Comparison of ENCODE assay signal across 9 cellular contexts in genomic region chr17:74873036-74873873, GRCh38. TPM values are rescaled to one million over a fixed set of nuclear protein-coding genes. Genes with fewer than 3 reads are reported as not detected.
DNase-seq lines count a peak whose midpoint lies in the region; ATAC-seq, FAIRE-seq and TF ChIP-seq lines count a peak whose summit lies in the region.
"Had no signal": no experiment of that assay in that cellular context is flagged by ENCODE, and none has a peak within 500 bp of the region (broad histone marks: within the 10 kb centered on the region; RNA-seq: fewer than 3 reads in every experiment).

No MANE protein-coding gene starts in this region.

- TF ChIP-seq CTCF in BE2C (IDR thresholded peaks at IDR 0.05; ENCODE audit: low read depth, low read length) = no peak
- TF ChIP-seq CTCF in kidney epithelial cell (IDR thresholded peaks at IDR 0.05; ENCODE audit: insufficient read depth, low read length, poor library complexity, severe bottlenecking) = no peak

- no peaks in the 10 kb centered on the region for H3K9me3 Mint-ChIP-seq in activated CD4-positive, alpha-beta T cell treated with anti-CD3 and anti-CD28 coated beads for 36 hours (ENCODE audit: low read depth)

- H3K4me3 Mint-ChIP-seq in activated CD4-positive, alpha-beta T cell treated with anti-CD3 and anti-CD28 coated beads for 36 hours = peak overlapping the region; percentile 88

- H3K4me1 Mint-ChIP-seq in activated CD4-positive, alpha-beta T cell treated with anti-CD3 and anti-CD28 coated beads for 36 hours = peaks cover 22% of the 10 kb centered on the region

- no peaks in the 10 kb centered on the region for H3K36me3 Mint-ChIP-seq in activated CD4-positive, alpha-beta T cell treated with anti-CD3 and anti-CD28 coated beads for 36 hours (ENCODE audit: low read depth)

- intact Hi-C loops in activated CD4-positive, alpha-beta T cell treated with anti-CD3 and anti-CD28 coated beads for 36 hours (cut with DNase I, micrococcal nuclease) = loop anchor here (1.0 to 5.0 kb wide), 19 partner anchors 21 to 1561 kb away; partner anchors contain the start of genes NHERF1 (in 2 of the 2), ATP5PD (in 1 of the 2), CDC42EP4 (in 1 of the 2) and CDR2L (in 1 of the 2)

- no peaks in the 10 kb centered on the region for H3K27me3 ChIP-seq in BE2C
- H3K27me3 ChIP-seq in kidney epithelial cell (ENCODE audit: control insufficient read depth, insufficient read depth, low read length) = peaks cover 4% of the 10 kb centered on the region

- CTCF ChIA-PET in activated CD4-positive, alpha-beta T cell treated with anti-CD3 and anti-CD28 coated beads for 36 hours (lab: Charles Lee) = interaction anchor here (0.6 to 7.6 kb wide), 19 partner anchors 11 to 501 kb away, joined by 3 to 76 read pairs (median 4); partner anchors contain the start of genes GRIN2C and SLC25A19

- H3K4me3 ChIP-seq in BE2C (ENCODE audit: low read depth, low read length) (peak overlapping the region; percentile 75), kidney epithelial cell (ENCODE audit: low read depth, low read length) (peak overlapping the region; percentile 72)

- no peaks in the 10 kb centered on the region for H3K9me3 ChIP-seq in BE2C

- peak overlapping the region; percentile 98 for H3K27ac Mint-ChIP-seq in activated CD4-positive, alpha-beta T cell treated with anti-CD3 and anti-CD28 coated beads for 36 hours

- H3K27me3 Mint-ChIP-seq in activated CD4-positive, alpha-beta T cell treated with anti-CD3 and anti-CD28 coated beads for 36 hours = no peaks in the 10 kb centered on the region

- peak overlapping the region; percentile 92 for H3K27ac ChIP-seq in cingulate gyrus (ENCODE audit: low read depth, low read length)

- peak; percentile 93 for FAIRE-seq in GM19239 (lab: Jason Lieb, UNC)

- peaks cover 4% of the 10 kb centered on the region for H3K4me1 ChIP-seq in BE2C

- H3K36me3 ChIP-seq in BE2C (no peaks in the 10 kb centered on the region), kidney epithelial cell (ENCODE audit: control insufficient read depth, insufficient read depth, low read length) (no peaks in the 10 kb centered on the region)

- ATAC-seq in HG03442 (IDR thresholded peaks at IDR 0.05; ENCODE audit: unreplicated experiment) = peak; percentile 84
- peak; percentile 97 for ATAC-seq in activated CD4-positive, alpha-beta T cell treated with anti-CD3 and anti-CD28 coated beads for 36 hours

- POLR2A ChIA-PET in activated CD4-positive, alpha-beta T cell treated with anti-CD3 and anti-CD28 coated beads for 36 hours (lab: Charles Lee) = interaction anchor here (0.5 to 1.7 kb wide), 12 partner anchors 11 to 1688 kb away, joined by 3 to 11 read pairs (median 4); partner anchors contain the start of genes CDR2L and HID1

- DNase-seq in BE2C = peak; percentile 99
- peak; percentile 98 for DNase-seq in GM19239 (ENCODE audit: insufficient read length, low spot score)
- peak; percentile 99 for DNase-seq in NCI-H510A treated with DMSO at 0.1 percent for 48 hours (lab: John Stamatoyannopoulos, UW)
- peak; percentile 100 for DNase-seq in activated CD4-positive, alpha-beta T cell treated with anti-CD3 and anti-CD28 coated beads for 36 hours
- peak; percentile 99 for DNase-seq in kidney epithelial cell (ENCODE audit: low read depth)
- DNase-seq in stimulated activated CD4-positive, alpha-beta T cell treated with anti-CD3 and anti-CD28 coated beads, Interleukin-15, amount 100 ng/mL, for 24 hours = peak; percentile 99

RNA-seq across cellular contexts. Expression of gene FDXR, which starts 0.5 kb away (rescaled TPM):
- polyA plus RNA-seq in BE2C (2012; ENCODE audit: insufficient read depth, insufficient read length, low read depth) = 13.3 TPM
- total RNA-seq in activated CD4-positive, alpha-beta T cell treated with anti-CD3 and anti-CD28 coated beads for 36 hours = 10 to 100 TPM; 19.1 to 21.3 TPM
- total RNA-seq in kidney epithelial cell = 34.0 and 45.0 TPM in 2 replicates

RNA-seq across cellular contexts. Expression of gene GRIN2C, which starts 13.6 kb away (rescaled TPM):
- 0.11 TPM for polyA plus RNA-seq in BE2C (2012; ENCODE audit: insufficient read depth, insufficient read length, low read depth)
- total RNA-seq in activated CD4-positive, alpha-beta T cell treated with anti-CD3 and anti-CD28 coated beads for 36 hours = not detected
- total RNA-seq in kidney epithelial cell = not detected in 2 replicates

RNA-seq across cellular contexts. Expression of gene FADS6, which starts 20.2 kb away (rescaled TPM):
- not detected for polyA plus RNA-seq in BE2C (2012; ENCODE audit: insufficient read depth, insufficient read length, low read depth)
- total RNA-seq in activated CD4-positive, alpha-beta T cell treated with anti-CD3 and anti-CD28 coated beads for 36 hours = not detected
- not detected in 2 replicates for total RNA-seq in kidney epithelial cell

RNA-seq across cellular contexts. Expression of gene USH1G, which starts 49.8 kb away (rescaled TPM):
- polyA plus RNA-seq in BE2C (2012; ENCODE audit: insufficient read depth, insufficient read length, low read depth) = not detected
- not detected for total RNA-seq in activated CD4-positive, alpha-beta T cell treated with anti-CD3 and anti-CD28 coated beads for 36 hours
- not detected in 2 replicates for total RNA-seq in kidney epithelial cell
- total RNA-seq: subcutaneous adipose tissue had no signal

RNA-seq across cellular contexts. Expression of gene OTOP2, which starts 50.8 kb away (rescaled TPM):
- polyA plus RNA-seq in BE2C (2012; ENCODE audit: insufficient read depth, insufficient read length, low read depth) = not detected
- not detected for total RNA-seq in activated CD4-positive, alpha-beta T cell treated with anti-CD3 and anti-CD28 coated beads for 36 hours
- total RNA-seq in kidney epithelial cell = not detected in 2 replicates

Comparison
In these comparisons a context has a peak if more than half of its experiments do, and no peak if none do; other contexts are left out.
1. Peak in every context shown above with its lines: DNase-seq, ATAC-seq, H3K4me3 ChIP-seq and H3K27ac ChIP-seq.